In genomic region chr17:49926886-49927285, GRCh38 we compare ENCODE assay signal across 21 cellular contexts. TPM values are rescaled to one million over a fixed set of nuclear protein-coding genes. Genes with fewer than 3 reads are reported as not detected.
A peak's percentile ranks its signal among the peaks of the same experiment; 100 is the strongest.
DNase-seq lines count a peak whose midpoint lies in the region; ATAC-seq and TF ChIP-seq lines count a peak whose summit lies in the region.
"Had no signal": no experiment of that assay in that cellular context is flagged by ENCODE, and none has a peak within 500 bp of the region (broad histone marks: within the 10 kb centered on the region; RNA-seq: fewer than 3 reads in every experiment).

No MANE protein-coding gene starts in this region.

- H3K36me3 ChIP-seq in gastroesophageal sphincter, result no peaks in the 10 kb centered on the region
- no peaks in the 10 kb centered on the region for H3K36me3 ChIP-seq in WERI-Rb-1
- H3K36me3 ChIP-seq: neural progenitor cell, suprapubic skin had no signal

- H3K4me3 ChIP-seq in gastroesophageal sphincter, result no peak overlapping the region
- H3K4me3 ChIP-seq in WERI-Rb-1 (ENCODE audit: low read depth, low read length), result no peak overlapping the region
- H3K4me3 ChIP-seq: GM12878, neural progenitor cell, suprapubic skin had no signal

- no peak overlapping the region for H3K4me3 Mint-ChIP-seq in naive thymus-derived CD8-positive, alpha-beta T cell
- H3K4me3 Mint-ChIP-seq: activated CD4-positive, alpha-beta memory T cell treated with anti-CD3 and anti-CD28 coated beads, Interleukin-2, amount 10 ng/mL, durations not matched to agents 7 days and 5 days; activated T-helper 17 cell treated with anti-CD3 and anti-CD28 coated beads, Interleukin-2, amount 50 U/mL, for 72 hours; neural progenitor cell had no signal

- H3K27ac Mint-ChIP-seq in naive thymus-derived CD8-positive, alpha-beta T cell, result no peak overlapping the region
- H3K27ac Mint-ChIP-seq: activated CD4-positive, alpha-beta memory T cell treated with anti-CD3 and anti-CD28 coated beads, Interleukin-2, amount 10 ng/mL, durations not matched to agents 7 days and 5 days; activated T-helper 17 cell treated with anti-CD3 and anti-CD28 coated beads, Interleukin-2, amount 50 U/mL, for 72 hours; neural progenitor cell had no signal

- no peak for TF ChIP-seq CTCF in gastroesophageal sphincter (IDR thresholded peaks at IDR 0.05)
- TF ChIP-seq CTCF in omental fat pad (IDR thresholded peaks at IDR 0.05), result no peak
- no peak for TF ChIP-seq CTCF in WERI-Rb-1 (IDR thresholded peaks at IDR 0.05; ENCODE audit: low read depth, low read length)

- no peak for TF ChIP-seq POLR2A in gastroesophageal sphincter (IDR thresholded peaks at IDR 0.05)

- no peaks in the 10 kb centered on the region for H3K4me1 Mint-ChIP-seq in naive thymus-derived CD8-positive, alpha-beta T cell
- H3K4me1 Mint-ChIP-seq: activated CD4-positive, alpha-beta memory T cell treated with anti-CD3 and anti-CD28 coated beads, Interleukin-2, amount 10 ng/mL, durations not matched to agents 7 days and 5 days; activated T-helper 17 cell treated with anti-CD3 and anti-CD28 coated beads, Interleukin-2, amount 50 U/mL, for 72 hours had no signal

- WGBS in gastroesophageal sphincter (ENCODE audit: low coverage in 1 of 2), 2 donors, result 81% methylated on average over 3 of the region's 13 CpGs; no CpG with 5 or more reads in 1 of the 2 donors

- no peaks in the 10 kb centered on the region for H3K9me3 ChIP-seq in gastroesophageal sphincter
- H3K9me3 ChIP-seq in WERI-Rb-1 (ENCODE audit: severe bottlenecking), result peaks cover 7% of the 10 kb centered on the region
- H3K9me3 ChIP-seq: suprapubic skin had no signal

- H3K27me3 ChIP-seq in gastroesophageal sphincter (peaks cover 67% of the 10 kb centered on the region), WERI-Rb-1 (ENCODE audit: insufficient read depth, low read depth, severe bottlenecking) (no peaks in the 10 kb centered on the region)
- H3K27me3 ChIP-seq: neural progenitor cell had no signal

- no peak for TF ChIP-seq EP300 in gastroesophageal sphincter (IDR thresholded peaks at IDR 0.05)

- ATAC-seq in gastroesophageal sphincter (peak; percentile 62), omental fat pad (ENCODE audit: low FRiP score) (peak; percentile 65), GM19455 (IDR thresholded peaks at IDR 0.05; ENCODE audit: unreplicated experiment) (no peak)
- ATAC-seq in naive thymus-derived CD8-positive, alpha-beta T cell, result no peak
- ATAC-seq: activated T-helper 17 cell treated with anti-CD3 and anti-CD28 coated beads, Interleukin-2, amount 50 U/mL, for 72 hours; GM12878; Panc1 had no signal

- DNase-seq in COLO829 (ENCODE audit: low spot score), result peak; percentile 75
- peak; percentile 27 for DNase-seq in omental fat pad (ENCODE audit: low spot score)
- DNase-seq in WERI-Rb-1, result no peak
- DNase-seq in NCI-H1417 treated with DMSO at 0.1 percent for 48 hours (lab: John Stamatoyannopoulos, UW), result no peak
- DNase-seq in naive thymus-derived CD8-positive, alpha-beta T cell, result no peak
- DNase-seq: activated CD4-positive, alpha-beta memory T cell treated with anti-CD3 and anti-CD28 coated beads, Interleukin-2, amount 10 ng/mL, durations not matched to agents 7 days and 5 days; amygdala; MM.1S; NCI-H2081; NCI-H748 treated with DMSO at 0.1 percent for 48 hours; stimulated activated CD4-positive, alpha-beta T cell treated with anti-CD3 and anti-CD28 coated beads, Interleukin-4, amount 100 ng/mL, for 1 hour; stimulated activated CD8-positive, alpha-beta memory T cell treated with anti-CD3 and anti-CD28 coated beads, Interleukin-4, amount 100 ng/mL, for 48 hours; SW 1271 had no signal

- no peaks in the 10 kb centered on the region for H3K4me1 ChIP-seq in gastroesophageal sphincter

- H3K27me3 Mint-ChIP-seq in naive thymus-derived CD8-positive, alpha-beta T cell, result peaks cover 3 to 67% (median 42%) of the 10 kb centered on the region in 5 donors

- POLR2A ChIA-PET in naive thymus-derived CD8-positive, alpha-beta T cell (lab: Charles Lee), result no interaction called here

- no peaks in the 10 kb centered on the region for H3K9me3 Mint-ChIP-seq in naive thymus-derived CD8-positive, alpha-beta T cell
- H3K9me3 Mint-ChIP-seq: activated CD4-positive, alpha-beta memory T cell treated with anti-CD3 and anti-CD28 coated beads, Interleukin-2, amount 10 ng/mL, durations not matched to agents 7 days and 5 days; activated T-helper 17 cell treated with anti-CD3 and anti-CD28 coated beads, Interleukin-2, amount 50 U/mL, for 72 hours; neural progenitor cell had no signal

- no peaks in the 10 kb centered on the region for H3K36me3 Mint-ChIP-seq in naive thymus-derived CD8-positive, alpha-beta T cell
- H3K36me3 Mint-ChIP-seq: neural progenitor cell had no signal

- H3K27ac ChIP-seq in gastroesophageal sphincter (no peak overlapping the region), WERI-Rb-1 (no peak overlapping the region)
- H3K27ac ChIP-seq: neural progenitor cell, suprapubic skin had no signal

TF ChIP-seq in PFSK-1, 5 proteins besides CTCF, POLR2A, EP300 and RAD21:
- TF ChIP-seq REST (IDR thresholded peaks at IDR 0.05; ENCODE audit: insufficient read depth in 1 of 2, low read depth in 2 of 2, low read length in 2 of 2), result peak; percentile 57 to 59; a peak in 2 of 4 replicates
- no peak for TF ChIP-seq TAF1 (IDR thresholded peaks at IDR 0.05; ENCODE audit: borderline replicate concordance, insufficient read depth, low read length)
- no peak for TF ChIP-seq SIN3A (IDR thresholded peaks at IDR 0.05; ENCODE audit: borderline replicate concordance, insufficient read depth, low read length)
- TF ChIP-seq POLR2AphosphoS5 (IDR thresholded peaks at IDR 0.05; ENCODE audit: low read depth, low read length), result no peak
TF ChIP-seq in PFSK-1: peak in this region for 1.

RNA-seq across cellular contexts. Expression of gene DLX4, which starts 42.1 kb away (rescaled TPM):
- polyA plus RNA-seq in PFSK-1 (2012; ENCODE audit: insufficient read length, low read depth), result not detected
- total RNA-seq in gastroesophageal sphincter, result under 1 TPM in 1 of 4 donors, not detected in 3; 0.35 TPM
- under 1 TPM in 1 of 4 donors, not detected in 3; 0.37 TPM for total RNA-seq in omental fat pad
- 1 to 10 TPM in 1 of 2 experiments, under 1 TPM in 1; 0.88 to 1.4 TPM for total RNA-seq in naive thymus-derived CD8-positive, alpha-beta T cell
- polyA plus RNA-seq in naive thymus-derived CD8-positive, alpha-beta T cell, result under 1 TPM in 1 of 3 donors, not detected in 2; 0.11 TPM

Comparison
In these comparisons a context has a peak if more than half of its experiments do, and no peak if none do; other contexts are left out.
1. DNase-seq: peak in COLO829 (single experiment) and omental fat pad (single experiment); none in WERI-Rb-1 (single experiment), NCI-H1417 treated with DMSO at 0.1 percent for 48 hours (single experiment) and naive thymus-derived CD8-positive, alpha-beta T cell (0 of 10).
2. ATAC-seq: peak in gastroesophageal sphincter (single experiment) and omental fat pad (single experiment); none in naive thymus-derived CD8-positive, alpha-beta T cell (0 of 2) and GM19455 (single experiment).